ENCODE assay signal across 8 cellular contexts in the genomic region with DNA sequence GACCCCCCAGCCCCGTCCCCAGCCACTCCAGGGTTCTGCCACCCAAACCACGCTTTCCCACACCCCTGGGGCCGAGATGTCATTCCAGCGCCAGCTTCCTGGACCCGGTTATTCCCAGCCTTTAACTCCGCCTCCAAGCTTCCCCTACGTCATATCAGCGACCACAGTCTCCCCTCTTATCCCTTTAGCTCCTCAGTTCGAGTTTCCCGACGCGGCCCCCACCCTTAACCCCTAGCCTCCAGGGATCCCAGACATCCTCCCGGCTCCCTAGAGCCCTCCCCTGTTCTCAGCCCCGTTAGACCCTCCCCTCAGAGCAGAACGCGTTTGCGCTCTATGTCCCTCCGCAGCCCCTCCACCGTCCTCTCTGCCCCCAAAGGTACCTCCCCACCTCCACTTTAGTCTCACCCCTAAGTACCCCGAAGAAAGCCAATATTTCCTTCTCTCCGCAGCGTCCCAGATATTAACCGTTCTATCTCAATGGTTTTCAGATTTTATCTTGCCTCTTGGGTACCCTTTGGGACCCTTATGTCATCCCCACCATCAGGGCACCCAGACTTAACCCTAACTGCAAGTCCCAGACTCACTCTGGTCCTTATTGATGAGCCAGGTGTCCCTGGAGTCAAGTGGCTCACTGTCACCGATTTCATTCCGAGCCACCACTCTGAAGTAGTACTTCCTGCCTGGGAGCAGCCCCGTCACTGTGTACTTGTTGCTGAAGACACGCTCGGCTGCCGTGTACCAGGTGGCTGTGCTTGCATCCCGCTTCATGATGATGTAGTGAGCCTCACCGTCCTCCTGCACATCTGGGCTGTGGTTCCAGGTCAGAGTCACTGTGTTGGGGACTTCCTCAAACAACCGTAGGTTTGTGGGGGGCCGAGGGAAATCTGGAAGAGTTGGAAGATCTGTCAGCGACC. TPM values are rescaled to one million over a fixed set of nuclear protein-coding genes. Genes with fewer than 3 reads are reported as not detected.
DNase-seq lines count a peak whose midpoint lies in the region; ATAC-seq, FAIRE-seq and TF ChIP-seq lines count a peak whose summit lies in the region.

No MANE protein-coding gene starts in this region.

- H3K36me3 ChIP-seq in WERI-Rb-1 = peaks cover 6% of the 10 kb centered on the region
- no peaks in the 10 kb centered on the region for H3K36me3 ChIP-seq in HepG2 (replicated peaks in 1 of 2; ENCODE audit: control insufficient read depth in 1 of 2, insufficient read depth in 2 of 2, low read length in 2 of 2)
- no peaks in the 10 kb centered on the region for H3K36me3 ChIP-seq in MG63

- no peak for TF ChIP-seq EP300 in HepG2 (IDR thresholded peaks at IDR 0.05; ENCODE audit: low read depth in 2 of 2, low read length in 2 of 2)
- TF ChIP-seq EP300 in HepG2 (CRISPR knock-in tag; IDR thresholded peaks at IDR 0.05; ENCODE audit: borderline replicate concordance) = no peak

- POLR2A ChIA-PET in GM10248 (lab: Yijun Ruan, JAX) = no interaction called here
- POLR2A ChIA-PET in HepG2 (lab: Yijun Ruan, JAX) = no interaction called here

- DNase-seq in GM10248 (ENCODE audit: extremely low spot score) = peak; percentile 61
- peak; percentile 81 for DNase-seq in WERI-Rb-1
- no peak for DNase-seq in HepG2 (ENCODE audit: low spot score)
- no peak for DNase-seq in MG63

- H2AFZ ChIP-seq in HepG2 (ENCODE audit: low read length) = no peak overlapping the region

- no TSS peak for BruUV-seq in HepG2 (replicated peaks; lab: Mats Ljungman, UMichigan)

- H3K36me3 Mint-ChIP-seq in stimulated activated memory B cell treated with anti-CD40 and anti-IgM and Interleukin-4, amounts not matched to agents 10 μg/mL and 1 μg/mL and 100 μg/mL, for 72 hours = no peaks in the 10 kb centered on the region

- peak overlapping the region; percentile 71 for H3K27ac ChIP-seq in WERI-Rb-1
- peak overlapping the region; percentile 65 for H3K27ac ChIP-seq in cingulate gyrus (ENCODE audit: low read depth, low read length)
- no peak overlapping the region for H3K27ac ChIP-seq in HepG2 (ENCODE audit: extremely low read length, insufficient read depth, low read length)

- H3K4me2 ChIP-seq in HepG2 (ENCODE audit: low read depth, low read length) = no peak overlapping the region

- H3K4me3 ChIP-seq in WERI-Rb-1 (ENCODE audit: low read depth, low read length) (peak overlapping the region; percentile 64), HepG2 (replicated peaks in 1 of 3; ENCODE audit: insufficient read depth in 1 of 3, low read depth in 2 of 3, low read length in 3 of 3) (no peak overlapping the region), MG63 (no peak overlapping the region)

- CTCF ChIA-PET in GM10248 (lab: Yijun Ruan, JAX) = interaction anchor here (2.1 to 5.6 kb wide), 3 partner anchors 16 to 25 kb away, joined by 14 to 38 read pairs (median 26); no protein-coding TSS in a partner anchor
- CTCF ChIA-PET in HepG2 (lab: Yijun Ruan, JAX; ENCODE audit: low intra/inter-chr PET ratio, low total read pairs) = no interaction called here

- peak overlapping the region; percentile 86 for H3K27ac Mint-ChIP-seq in stimulated activated memory B cell treated with anti-CD40 and anti-IgM and Interleukin-4, amounts not matched to agents 10 μg/mL and 1 μg/mL and 100 μg/mL, for 72 hours

- no peaks in the 10 kb centered on the region for H3K9me3 Mint-ChIP-seq in stimulated activated memory B cell treated with anti-CD40 and anti-IgM and Interleukin-4, amounts not matched to agents 10 μg/mL and 1 μg/mL and 100 μg/mL, for 72 hours

- intact Hi-C loops in HepG2 (cut with micrococcal nuclease; ENCODE audit: unreplicated experiment) = no loop called here

- ATAC-seq in HG03432 (IDR thresholded peaks at IDR 0.05; ENCODE audit: unreplicated experiment) (peak; percentile 63), HepG2 (no peak), GM19463 (IDR thresholded peaks at IDR 0.05; ENCODE audit: unreplicated experiment) (no peak)
- ATAC-seq in stimulated activated memory B cell treated with anti-CD40 and anti-IgM and Interleukin-4, amounts not matched to agents 10 μg/mL and 1 μg/mL and 100 μg/mL, for 72 hours = peak; percentile 68

- no peak for FAIRE-seq in HepG2 (lab: Jason Lieb, UNC)

- no peak for TF ChIP-seq RAD21 in HepG2 (CRISPR knock-in tag; IDR thresholded peaks at IDR 0.05)

- no peaks in the 10 kb centered on the region for H3K9me3 ChIP-seq in WERI-Rb-1 (ENCODE audit: severe bottlenecking)
- no peaks in the 10 kb centered on the region for H3K9me3 ChIP-seq in HepG2 (ENCODE audit: low read length)
- no peaks in the 10 kb centered on the region for H3K9me3 ChIP-seq in MG63

- H4K20me1 ChIP-seq in HepG2 (ENCODE audit: insufficient read depth, low read length) = no peaks in the 10 kb centered on the region

- peaks cover 18% of the 10 kb centered on the region for H3K4me1 Mint-ChIP-seq in stimulated activated memory B cell treated with anti-CD40 and anti-IgM and Interleukin-4, amounts not matched to agents 10 μg/mL and 1 μg/mL and 100 μg/mL, for 72 hours

- no peaks in the 10 kb centered on the region for H3K79me2 ChIP-seq in HepG2 (ENCODE audit: insufficient read depth, low read length)

- peaks cover 10% of the 10 kb centered on the region for H3K27me3 Mint-ChIP-seq in stimulated activated memory B cell treated with anti-CD40 and anti-IgM and Interleukin-4, amounts not matched to agents 10 μg/mL and 1 μg/mL and 100 μg/mL, for 72 hours

- no peaks in the 10 kb centered on the region for H3K4me1 ChIP-seq in HepG2 (ENCODE audit: insufficient read depth, low read length)

- TF ChIP-seq POLR2A in HepG2 (IDR thresholded peaks at IDR 0.05; ENCODE audit: insufficient read depth in 1 of 2, low read depth in 2 of 2, low read length in 2 of 2) = no peak

- TF ChIP-seq CTCF in GM10248 (IDR thresholded peaks at IDR 0.05; ENCODE audit: control extremely low read depth, extremely low read depth, low read depth, missing control alignments) = no peak
- no peak for TF ChIP-seq CTCF in WERI-Rb-1 (IDR thresholded peaks at IDR 0.05; ENCODE audit: low read depth, low read length)
- TF ChIP-seq CTCF in HepG2 (CRISPR knock-in tag; IDR thresholded peaks at IDR 0.05) = no peak

- WGBS in HepG2 (ENCODE audit: low lambda C conversion rate) = 29% methylated on average over 33 of the region's 34 CpGs

- H3K27me3 ChIP-seq in WERI-Rb-1 (ENCODE audit: insufficient read depth, low read depth, severe bottlenecking) = no peaks in the 10 kb centered on the region
- H3K27me3 ChIP-seq in HepG2 (ENCODE audit: control insufficient read depth in 1 of 2, insufficient read depth in 2 of 2, low read length in 2 of 2) = peaks cover 1 to 72% of the 10 kb centered on the region in 2 experiments; a peak in 4 of 5 replicates
- no peaks in the 10 kb centered on the region for H3K27me3 ChIP-seq in MG63

- in situ Hi-C loops in HepG2 (cut with HindIII; ENCODE audit: extremely low pct_ligation_motif_present, low pct_unique_long_range_greater_than_20kb) = no loop called here

- H3K9ac ChIP-seq in HepG2 (ENCODE audit: insufficient read depth, low read depth, low read length) = no peak overlapping the region

- H3K4me3 Mint-ChIP-seq in stimulated activated memory B cell treated with anti-CD40 and anti-IgM and Interleukin-4, amounts not matched to agents 10 μg/mL and 1 μg/mL and 100 μg/mL, for 72 hours = peak overlapping the region; percentile 94

RNA-seq across cellular contexts. Expression of a gene that starts 8.0 kb away (rescaled TPM):
- 0.07 TPM in 1 of 2 replicates, not detected in the other for total RNA-seq in HepG2 (2016; rRNA removed; fragmentation: Illumina TruSeq; extraction: Trizol)
- not detected in 2 replicates for total RNA-seq in HepG2 (2016; cell fraction: cytosol; rRNA removed; fragmentation: Illumina TruSeq; extraction: Trizol; ENCODE audit: low read depth)
- 0.28 TPM in 1 of 2 replicates, not detected in the other for total RNA-seq in HepG2 (2016; cell fraction: insoluble cytoplasmic fraction; rRNA removed; fragmentation: Illumina TruSeq; extraction: Trizol)
- total RNA-seq in HepG2 (2016; cell fraction: membrane; rRNA removed; fragmentation: Illumina TruSeq; extraction: Trizol) = not detected in 2 replicates
- 0.16 and 0.47 TPM in 2 replicates for total RNA-seq in HepG2 (2016; cell fraction: nucleus; rRNA removed; fragmentation: Illumina TruSeq; extraction: Trizol)
- polyA plus RNA-seq in HepG2 (2011; rRNA removed) = 0.03 and 0.04 TPM in 2 replicates
- polyA plus RNA-seq in HepG2 (2011; cell fraction: cytosol; rRNA removed) = 0.03 and 0.06 TPM in 2 replicates
- 0.10 and 0.32 TPM in 2 replicates for polyA plus RNA-seq in HepG2 (2011; cell fraction: nucleus; rRNA removed)
- polyA plus RNA-seq in HepG2 (2012) = 0.04 TPM in 1 of 2 replicates, not detected in the other
- not detected in 2 replicates for polyA plus RNA-seq in HepG2 (2016; cell fraction: cytosol; fragmentation: Illumina TruSeq; extraction: Trizol; ENCODE audit: low read depth)
- not detected in 2 replicates for polyA plus RNA-seq in HepG2 (2016; cell fraction: insoluble cytoplasmic fraction; fragmentation: Illumina TruSeq; extraction: Trizol; ENCODE audit: low read depth)
- not detected in 2 replicates for polyA plus RNA-seq in HepG2 (2016; cell fraction: membrane; fragmentation: Illumina TruSeq; extraction: Trizol; ENCODE audit: low read depth)
- polyA plus RNA-seq in HepG2 (2016; cell fraction: nucleus; fragmentation: Illumina TruSeq; extraction: Trizol; ENCODE audit: insufficient read depth, low read depth) = 0.16 TPM in 1 of 2 replicates, not detected in the other
- polyA minus RNA-seq in HepG2 (2011; rRNA and poly(A)+ RNA removed; ENCODE audit: low replicate concordance) = 0.54 and 1.2 TPM in 2 replicates
- polyA minus RNA-seq in HepG2 (2011; cell fraction: cytosol; rRNA and poly(A)+ RNA removed) = not detected in 2 replicates
- polyA minus RNA-seq in HepG2 (2011; cell fraction: nucleus; rRNA and poly(A)+ RNA removed) = 0.12 and 0.26 TPM in 2 replicates
- total RNA-seq in MG63 (2014; rRNA removed; shearing (Covaris generic); ENCODE audit: low replicate concordance) = 0.05 and 0.40 TPM in 2 replicates

RNA-seq across cellular contexts. Expression of a gene that starts 19.4 kb away (rescaled TPM):
- total RNA-seq in HepG2 (2016; rRNA removed; fragmentation: Illumina TruSeq; extraction: Trizol) = not detected in 2 replicates
- not detected in 2 replicates for total RNA-seq in HepG2 (2016; cell fraction: cytosol; rRNA removed; fragmentation: Illumina TruSeq; extraction: Trizol; ENCODE audit: low read depth)
- not detected in 2 replicates for total RNA-seq in HepG2 (2016; cell fraction: insoluble cytoplasmic fraction; rRNA removed; fragmentation: Illumina TruSeq; extraction: Trizol)
- total RNA-seq in HepG2 (2016; cell fraction: membrane; rRNA removed; fragmentation: Illumina TruSeq; extraction: Trizol) = not detected in 2 replicates
- not detected in 2 replicates for total RNA-seq in HepG2 (2016; cell fraction: nucleus; rRNA removed; fragmentation: Illumina TruSeq; extraction: Trizol)
- not detected in 2 replicates for polyA plus RNA-seq in HepG2 (2011; rRNA removed)
- not detected in 2 replicates for polyA plus RNA-seq in HepG2 (2011; cell fraction: cytosol; rRNA removed)
- not detected in 2 replicates for polyA plus RNA-seq in HepG2 (2011; cell fraction: nucleus; rRNA removed)
- not detected in 2 replicates for polyA plus RNA-seq in HepG2 (2012)
- polyA plus RNA-seq in HepG2 (2016; cell fraction: cytosol; fragmentation: Illumina TruSeq; extraction: Trizol; ENCODE audit: low read depth) = not detected in 2 replicates
- not detected in 2 replicates for polyA plus RNA-seq in HepG2 (2016; cell fraction: insoluble cytoplasmic fraction; fragmentation: Illumina TruSeq; extraction: Trizol; ENCODE audit: low read depth)
- polyA plus RNA-seq in HepG2 (2016; cell fraction: membrane; fragmentation: Illumina TruSeq; extraction: Trizol; ENCODE audit: low read depth) = not detected in 2 replicates
- polyA plus RNA-seq in HepG2 (2016; cell fraction: nucleus; fragmentation: Illumina TruSeq; extraction: Trizol; ENCODE audit: insufficient read depth, low read depth) = not detected in 2 replicates
- polyA minus RNA-seq in HepG2 (2011; rRNA and poly(A)+ RNA removed; ENCODE audit: low replicate concordance) = not detected in 2 replicates
- not detected in 2 replicates for polyA minus RNA-seq in HepG2 (2011; cell fraction: cytosol; rRNA and poly(A)+ RNA removed)
- not detected in 2 replicates for polyA minus RNA-seq in HepG2 (2011; cell fraction: nucleus; rRNA and poly(A)+ RNA removed)
- not detected in 2 replicates for total RNA-seq in MG63 (2014; rRNA removed; shearing (Covaris generic); ENCODE audit: low replicate concordance)

Comparison
In these comparisons a context has a peak if more than half of its experiments do, and no peak if none do; other contexts are left out.
1. DNase-seq: peak in GM10248 (single experiment) and WERI-Rb-1 (single experiment); none in HepG2 (single experiment) and MG63 (single experiment).
2. ATAC-seq: peak in HG03432 (single experiment) and stimulated activated memory B cell treated with anti-CD40 and anti-IgM and Interleukin-4, amounts not matched to agents 10 μg/mL and 1 μg/mL and 100 μg/mL, for 72 hours (single experiment); none in HepG2 (single experiment) and GM19463 (single experiment).